Comparison of ENCODE assay signal across 8 cellular contexts in genomic region chr9:4489562-4489918, GRCh38. TPM values are rescaled to one million over a fixed set of nuclear protein-coding genes. Genes with fewer than 3 reads are reported as not detected.
DNase-seq lines count a peak whose midpoint lies in the region; ATAC-seq and TF ChIP-seq lines count a peak whose summit lies in the region.

No MANE protein-coding gene starts in this region.

- H2AFZ ChIP-seq in KMS-11 (ENCODE audit: low read depth), result peak overlapping the region; percentile 38; the same call in 1 of the 2 replicates

- no peaks in the 10 kb centered on the region for H3K36me3 Mint-ChIP-seq in dendritic cell treated with granulocyte-macrophage colony-stimulating factor and Interleukin-4, amounts not matched to agents 40 ng/mL and 50 ng/mL, for 4 days (ENCODE audit: low read depth)

- no peaks in the 10 kb centered on the region for H3K79me2 ChIP-seq in KMS-11 (ENCODE audit: insufficient read depth, low read depth)

- H4K20me1 ChIP-seq in KMS-11 (ENCODE audit: insufficient read depth), result no peaks in the 10 kb centered on the region

- no peak for TF ChIP-seq CTCF in KMS-11 (conservative IDR thresholded peaks at IDR 0.05; ENCODE audit: low read depth, low read length)

- 8 to 13% methylated on average over 4 to 6 of the region's 8 CpGs for WGBS in mesodermal cell (ENCODE audit: insufficient coverage in 2 of 2), 2 experiments

- peaks cover 7% of the 10 kb centered on the region for H3K4me1 Mint-ChIP-seq in dendritic cell treated with granulocyte-macrophage colony-stimulating factor and Interleukin-4, amounts not matched to agents 40 ng/mL and 50 ng/mL, for 4 days (ENCODE audit: low read depth)

- no peaks in the 10 kb centered on the region for H3K4me1 ChIP-seq in KMS-11 (ENCODE audit: low read depth, poor library complexity, severe bottlenecking)
- H3K4me1 ChIP-seq in mesodermal cell (ENCODE audit: control insufficient read depth, insufficient read depth, low read length, poor library complexity, severe bottlenecking), result no peaks in the 10 kb centered on the region

- peaks cover 57% of the 10 kb centered on the region for H3K27me3 Mint-ChIP-seq in dendritic cell treated with granulocyte-macrophage colony-stimulating factor and Interleukin-4, amounts not matched to agents 40 ng/mL and 50 ng/mL, for 4 days

- H3K4me2 ChIP-seq in KMS-11, result no peak overlapping the region

- no peaks in the 10 kb centered on the region for H3K9me3 ChIP-seq in mesodermal cell (ENCODE audit: control insufficient read depth, low read length)

- H3K9ac ChIP-seq in KMS-11, result no peak overlapping the region

- no peak for ATAC-seq in GM18873 (IDR thresholded peaks at IDR 0.05; ENCODE audit: low FRiP score, unreplicated experiment)

- intact Hi-C loops in dendritic cell treated with granulocyte-macrophage colony-stimulating factor and Interleukin-4, amounts not matched to agents 40 ng/mL and 50 ng/mL, for 4 days (cut with micrococcal nuclease), result no loop called here
- intact Hi-C loops in posterior vena cava (cut with DNase I), result no loop called here

- no peak overlapping the region for H3K27ac Mint-ChIP-seq in dendritic cell treated with granulocyte-macrophage colony-stimulating factor and Interleukin-4, amounts not matched to agents 40 ng/mL and 50 ng/mL, for 4 days

- H3K9me3 Mint-ChIP-seq in dendritic cell treated with granulocyte-macrophage colony-stimulating factor and Interleukin-4, amounts not matched to agents 40 ng/mL and 50 ng/mL, for 4 days, result no peaks in the 10 kb centered on the region

- peak overlapping the region; percentile 51 for H3K4me3 Mint-ChIP-seq in dendritic cell treated with granulocyte-macrophage colony-stimulating factor and Interleukin-4, amounts not matched to agents 40 ng/mL and 50 ng/mL, for 4 days

- H3K27ac ChIP-seq in KMS-11 (no peak overlapping the region), mesodermal cell (ENCODE audit: low read depth, low read length, severe bottlenecking) (no peak overlapping the region)

- H3K27me3 ChIP-seq in KMS-11 (ENCODE audit: insufficient read depth, low read depth), result no peaks in the 10 kb centered on the region

- H3K4me3 ChIP-seq in KMS-11 (IDR thresholded peaks at IDR 0.05; ENCODE audit: insufficient read depth, low read depth, low read length) (no peak overlapping the region), mesodermal cell (ENCODE audit: extremely low read depth, insufficient read depth, low read length, poor library complexity, severe bottlenecking) (peak overlapping the region; percentile 57)

- H3K36me3 ChIP-seq in KMS-11 (ENCODE audit: insufficient read depth) (no peaks in the 10 kb centered on the region), mesodermal cell (ENCODE audit: control insufficient read depth, insufficient read depth, low read length) (no peaks in the 10 kb centered on the region)

- peak; percentile 14 for DNase-seq in NCI-H146 (lab: John Stamatoyannopoulos, UW)
- DNase-seq in NCI-H146 treated with DMSO at 0.1 percent for 48 hours (lab: John Stamatoyannopoulos, UW; ENCODE audit: unreplicated experiment), result no peak
- DNase-seq in posterior vena cava (ENCODE audit: low spot score), result no peak
- no peak for DNase-seq in OCI-M2 (lab: John Stamatoyannopoulos, UW; ENCODE audit: unreplicated experiment)

RNA-seq across cellular contexts. Expression of gene SLC1A1, which starts 0.7 kb away (rescaled TPM):
- 1.4 TPM for polyA plus RNA-seq in mesodermal cell (2013, experiment 1 of 2)
- 1.4 TPM for polyA plus RNA-seq in mesodermal cell (2013, experiment 2 of 2)
- 1 to 10 TPM; 2.5 to 4.2 TPM for total RNA-seq in posterior vena cava
